In the genomic region with DNA sequence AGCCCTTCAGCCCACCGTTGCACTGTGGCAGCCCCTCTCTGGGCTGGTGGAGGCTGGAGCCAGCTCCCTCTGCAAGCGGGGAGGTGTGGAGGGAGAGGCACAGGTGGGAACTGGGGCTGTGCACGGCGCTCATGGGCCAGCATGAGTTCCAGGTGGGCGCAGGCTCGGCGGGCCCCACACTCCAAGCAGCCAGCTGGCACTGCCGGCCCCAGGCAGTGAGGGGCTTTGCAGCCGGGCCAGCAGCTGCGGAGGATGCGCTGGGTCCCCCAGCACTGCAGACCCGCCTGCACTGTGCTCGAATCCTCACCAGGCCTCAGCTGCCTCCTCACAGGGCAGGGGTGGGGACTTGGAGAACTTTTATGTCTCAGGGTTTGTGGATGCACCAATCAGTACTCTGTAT, we compare ENCODE assay signal across 8 cellular contexts.
"Had no signal": no experiment of that assay in that cellular context is flagged by ENCODE, and none has a peak within 500 bp of the region (broad histone marks: within the 10 kb centered on the region; RNA-seq: fewer than 3 reads in every experiment).

No MANE protein-coding gene starts in this region.

- H3K27ac ChIP-seq: GM23248 had no signal

- H3K4me2 ChIP-seq: GM23338 had no signal

- H3K36me3 ChIP-seq: HAP-1 had no signal

- H2AFZ ChIP-seq: GM23248, GM23338 had no signal

- H3K9me3 ChIP-seq: HAP-1 had no signal

- H3K9ac ChIP-seq: GM23248 had no signal

- H3K4me1 ChIP-seq: HAP-1 had no signal

- H3K4me3 ChIP-seq: GM23248, GM23338, HAP-1 had no signal

- DNase-seq: GM23248, GOT3, H7, H9, HCEC 1CT, HFFc6 had no signal
